Comparison of ENCODE assay signal across 31 cellular contexts in genomic region chr5:55750499-55750898, GRCh38. TPM values are rescaled to one million over a fixed set of nuclear protein-coding genes. Genes with fewer than 3 reads are reported as not detected.
"Had no signal": no experiment of that assay in that cellular context is flagged by ENCODE, and none has a peak within 500 bp of the region (broad histone marks: within the 10 kb centered on the region; RNA-seq: fewer than 3 reads in every experiment).

No MANE protein-coding gene starts in this region.

- H3K9me3 Mint-ChIP-seq: dendritic cell treated with granulocyte-macrophage colony-stimulating factor and Interleukin-4, amounts not matched to agents 40 ng/mL and 50 ng/mL, for 4 days; effector memory CD8-positive, alpha-beta T cell; endodermal cell; mesothelial cell of epicardium had no signal

- H3K27ac Mint-ChIP-seq: dendritic cell treated with granulocyte-macrophage colony-stimulating factor and Interleukin-4, amounts not matched to agents 40 ng/mL and 50 ng/mL, for 4 days; effector memory CD8-positive, alpha-beta T cell; endodermal cell; mesothelial cell of epicardium had no signal

- H3K4me3 Mint-ChIP-seq: dendritic cell treated with granulocyte-macrophage colony-stimulating factor and Interleukin-4, amounts not matched to agents 40 ng/mL and 50 ng/mL, for 4 days; effector memory CD8-positive, alpha-beta T cell; endodermal cell; mesothelial cell of epicardium had no signal

- H3K36me3 ChIP-seq: colonic mucosa, esophagus squamous epithelium, gastrocnemius medialis, heart right ventricle, left lung, lower lobe of right lung had no signal

- H3K4me1 Mint-ChIP-seq: endodermal cell had no signal

- H3K27me3 ChIP-seq: colonic mucosa, esophagus squamous epithelium, gastrocnemius medialis, heart right ventricle, left lung had no signal

- ATAC-seq: effector memory CD8-positive, alpha-beta T cell; esophagus mucosa; gastrocnemius medialis; heart right ventricle; left cardiac atrium; left lung; left ventricle myocardium superior; lower lobe of right lung; mucosa of descending colon had no signal

- DNase-seq: colonic mucosa; cortex of kidney; effector CD8-positive, alpha-beta T cell; effector memory CD8-positive, alpha-beta T cell; endodermal cell; erythroblast; esophagus squamous epithelium; foreskin fibroblast; foreskin melanocyte; gastrocnemius medialis; glutamatergic neuron; head of caudate nucleus; heart right ventricle; hippocampal formation; left cardiac atrium; left lung; left ventricle myocardium superior; lower lobe of right lung; mesenchymal stem cell; mucosa of descending colon had no signal

- H3K9me3 ChIP-seq: colonic mucosa, esophagus squamous epithelium, gastrocnemius medialis, heart right ventricle, left lung, lower lobe of right lung, mucosa of descending colon had no signal

- H3K4me3 ChIP-seq: colonic mucosa, esophagus squamous epithelium, gastrocnemius medialis, heart right ventricle, left lung, lower lobe of right lung, mucosa of descending colon had no signal

- H3K27ac ChIP-seq: colonic mucosa, epithelial cell of prostate, esophagus squamous epithelium, gastrocnemius medialis, heart right ventricle, left lung, lower lobe of right lung had no signal

- H3K4me1 ChIP-seq: colonic mucosa, esophagus squamous epithelium, gastrocnemius medialis, heart right ventricle, left lung, lower lobe of right lung had no signal

- H3K36me3 Mint-ChIP-seq: mesothelial cell of epicardium had no signal

- H3K27me3 Mint-ChIP-seq: dendritic cell treated with granulocyte-macrophage colony-stimulating factor and Interleukin-4, amounts not matched to agents 40 ng/mL and 50 ng/mL, for 4 days had no signal

RNA-seq across cellular contexts. Expression of gene DDX4, which starts 12.6 kb away (rescaled TPM):
- total RNA-seq: colonic mucosa, dermis microvascular lymphatic vessel endothelial cell, endodermal cell, esophagus mucosa, esophagus squamous epithelium, gastrocnemius medialis, glomerular endothelial cell, heart right ventricle, kidney epithelial cell, left cardiac atrium, left lung, left ventricle myocardium superior, lower leg skin, lower lobe of right lung, lung microvascular endothelial cell, mesenteric fat pad, mesothelial cell of epicardium, mucosa of descending colon, myocyte had no signal
- polyA plus RNA-seq: heart right ventricle had no signal
